20 cellular contexts compared by ENCODE assay signal in genomic region chr6:170058878-170059485, GRCh38.
DNase-seq lines count a peak whose midpoint lies in the region; ATAC-seq, FAIRE-seq and TF ChIP-seq lines count a peak whose summit lies in the region.
"Had no signal": no experiment of that assay in that cellular context is flagged by ENCODE, and none has a peak within 500 bp of the region (broad histone marks: within the 10 kb centered on the region; RNA-seq: fewer than 3 reads in every experiment).

No MANE protein-coding gene starts in this region.

- H3K4me1 ChIP-seq in HepG2 (ENCODE audit: insufficient read depth, low read length) (no peaks in the 10 kb centered on the region), upper lobe of left lung (peaks cover 0 to 6% (median 2%) of the 10 kb centered on the region in 4 donors)
- no peaks in the 10 kb centered on the region for H3K4me1 ChIP-seq in CD4-positive, alpha-beta memory T cell (ENCODE audit: insufficient read depth, low read length)
- H3K4me1 ChIP-seq: BE2C had no signal

- TF ChIP-seq POLR2A in HepG2 (IDR thresholded peaks at IDR 0.05; ENCODE audit: insufficient read depth in 1 of 2, low read depth in 2 of 2, low read length in 2 of 2) (no peak), upper lobe of left lung (IDR thresholded peaks at IDR 0.05) (no peak)

- H3K9me3 Mint-ChIP-seq in activated T-cell treated with anti-CD3 and anti-CD28 coated beads, Interleukin-2, amount 50 U/mL, for 24 hours = no peaks in the 10 kb centered on the region
- peaks cover 0 to 2% (median 0%) of the 10 kb centered on the region in 8 donors for H3K9me3 Mint-ChIP-seq in CD4-positive, alpha-beta memory T cell
- H3K9me3 Mint-ChIP-seq: CD4-positive, alpha-beta T cell had no signal

- in situ Hi-C loops in HepG2 (cut with HindIII; ENCODE audit: extremely low pct_ligation_motif_present, low pct_unique_long_range_greater_than_20kb) = no loop called here

- CTCF ChIA-PET in HepG2 (lab: Yijun Ruan, JAX; ENCODE audit: low intra/inter-chr PET ratio, low total read pairs) = no interaction called here
- CTCF ChIA-PET in CD4-positive, alpha-beta memory T cell (lab: Charles Lee; ENCODE audit: partially characterized antibody) = no interaction called here

- peak; percentile 16 for DNase-seq in activated T-cell treated with anti-CD3 and anti-CD28 coated beads, Interleukin-2, amount 50 U/mL, for 24 hours
- no peak for DNase-seq in activated T-cell treated with anti-CD3 and anti-CD28 coated beads, Interleukin-2, amount 50 U/mL, for 48 hours
- DNase-seq in HepG2 (ENCODE audit: low spot score) = no peak
- DNase-seq in posterior vena cava (ENCODE audit: low spot score) = peak; percentile 41
- peak; percentile 17 to 67 for DNase-seq in upper lobe of left lung
- DNase-seq in D721Med (ENCODE audit: insufficient read length, low spot score) = no peak
- no peak for DNase-seq in CD4-positive, alpha-beta memory T cell
- DNase-seq: 8988T, BE2C, Calu3, DMS79, IMR-90, Kasumi-1, MM.1S, NCI-H1105, NCI-H1694, NCI-H510A treated with DMSO at 0.1 percent for 48 hours had no signal

- H3K36me3 Mint-ChIP-seq in activated T-cell treated with anti-CD3 and anti-CD28 coated beads, Interleukin-2, amount 50 U/mL, for 24 hours (ENCODE audit: low read depth) = no peaks in the 10 kb centered on the region
- no peaks in the 10 kb centered on the region for H3K36me3 Mint-ChIP-seq in CD4-positive, alpha-beta memory T cell

- POLR2A ChIA-PET in HepG2 (lab: Yijun Ruan, JAX) = no interaction called here
- POLR2A ChIA-PET in CD4-positive, alpha-beta memory T cell (lab: Charles Lee; ENCODE audit: partially characterized antibody) = no interaction called here

- no peak overlapping the region for H3K27ac Mint-ChIP-seq in activated T-cell treated with anti-CD3 and anti-CD28 coated beads, Interleukin-2, amount 50 U/mL, for 24 hours
- no peak overlapping the region for H3K27ac Mint-ChIP-seq in CD4-positive, alpha-beta memory T cell
- H3K27ac Mint-ChIP-seq: CD4-positive, alpha-beta T cell had no signal

- H3K27me3 ChIP-seq in HepG2 (ENCODE audit: control insufficient read depth in 1 of 2, insufficient read depth in 2 of 2, low read length in 2 of 2) (peaks cover 18 to 75% of the 10 kb centered on the region in 2 experiments), upper lobe of left lung (no peaks in the 10 kb centered on the region)
- no peaks in the 10 kb centered on the region for H3K27me3 ChIP-seq in CD4-positive, alpha-beta memory T cell (ENCODE audit: insufficient read depth, low read length)
- H3K27me3 ChIP-seq: BE2C had no signal

- FAIRE-seq in HepG2 (lab: Jason Lieb, UNC) = no peak
- FAIRE-seq in D721Med (lab: Jason Lieb, UNC) = no peak

- no peaks in the 10 kb centered on the region for H3K79me2 ChIP-seq in HepG2 (ENCODE audit: insufficient read depth, low read length)

- WGBS in HepG2 (ENCODE audit: low lambda C conversion rate) = 25% methylated on average over 22 of the region's 22 CpGs
- 94 to 95% methylated on average over 20 to 22 of the region's 22 CpGs for WGBS in upper lobe of left lung, 2 donors

- no peak for TF ChIP-seq RAD21 in HepG2 (CRISPR knock-in tag; IDR thresholded peaks at IDR 0.05)

- no peaks in the 10 kb centered on the region for H4K20me1 ChIP-seq in HepG2 (ENCODE audit: insufficient read depth, low read length)

- TF ChIP-seq CTCF in HepG2 (CRISPR knock-in tag; IDR thresholded peaks at IDR 0.05) (peak; percentile 27; the same call in 1 of the 2 replicates), upper lobe of left lung (IDR thresholded peaks at IDR 0.05) (no peak), D721Med (IDR thresholded peaks at IDR 0.05; ENCODE audit: insufficient read depth, missing control alignments) (no peak)

- no peaks in the 10 kb centered on the region for H3K9me3 ChIP-seq in HepG2 (ENCODE audit: low read length)
- no peaks in the 10 kb centered on the region for H3K9me3 ChIP-seq in upper lobe of left lung
- no peaks in the 10 kb centered on the region for H3K9me3 ChIP-seq in CD4-positive, alpha-beta memory T cell (ENCODE audit: control insufficient read depth in 1 of 2, low read length in 2 of 2)
- H3K9me3 ChIP-seq: BE2C had no signal

- H3K4me3 ChIP-seq in HepG2 (replicated peaks in 1 of 3; ENCODE audit: insufficient read depth in 1 of 3, low read depth in 2 of 3, low read length in 3 of 3) (no peak overlapping the region), upper lobe of left lung (no peak overlapping the region)
- no peak overlapping the region for H3K4me3 ChIP-seq in CD4-positive, alpha-beta memory T cell (ENCODE audit: low read length in 2 of 2)

- H3K36me3 ChIP-seq in HepG2 (replicated peaks in 1 of 2; ENCODE audit: control insufficient read depth in 1 of 2, insufficient read depth in 2 of 2, low read length in 2 of 2) (no peaks in the 10 kb centered on the region), upper lobe of left lung (no peaks in the 10 kb centered on the region)
- no peaks in the 10 kb centered on the region for H3K36me3 ChIP-seq in CD4-positive, alpha-beta memory T cell (ENCODE audit: insufficient read depth, low read length)
- H3K36me3 ChIP-seq: BE2C had no signal

- no peak overlapping the region for H3K4me3 Mint-ChIP-seq in activated T-cell treated with anti-CD3 and anti-CD28 coated beads, Interleukin-2, amount 50 U/mL, for 24 hours
- H3K4me3 Mint-ChIP-seq in CD4-positive, alpha-beta memory T cell = no peak overlapping the region
- H3K4me3 Mint-ChIP-seq: CD4-positive, alpha-beta T cell had no signal

- TF ChIP-seq EP300 in HepG2 (IDR thresholded peaks at IDR 0.05; ENCODE audit: low read depth in 2 of 2, low read length in 2 of 2) = no peak
- TF ChIP-seq EP300 in HepG2 (CRISPR knock-in tag; IDR thresholded peaks at IDR 0.05; ENCODE audit: borderline replicate concordance) = no peak
- TF ChIP-seq EP300 in upper lobe of left lung (IDR thresholded peaks at IDR 0.05) = no peak

- H3K4me1 Mint-ChIP-seq in activated T-cell treated with anti-CD3 and anti-CD28 coated beads, Interleukin-2, amount 50 U/mL, for 24 hours (ENCODE audit: low read depth) = no peaks in the 10 kb centered on the region
- no peaks in the 10 kb centered on the region for H3K4me1 Mint-ChIP-seq in CD4-positive, alpha-beta memory T cell

- peak; percentile 36; the same call in 2 of the 3 replicates for ATAC-seq in HepG2
- ATAC-seq in upper lobe of left lung (ENCODE audit: low FRiP score in 2 of 2) = peak in 1 of 2 donors; percentile 7
- ATAC-seq in HG03135 (IDR thresholded peaks at IDR 0.05; ENCODE audit: unreplicated experiment) = no peak
- ATAC-seq: Right ventricle myocardium inferior had no signal

- H2AFZ ChIP-seq in HepG2 (ENCODE audit: low read length) = no peak overlapping the region

- no peaks in the 10 kb centered on the region for H3K27me3 Mint-ChIP-seq in activated T-cell treated with anti-CD3 and anti-CD28 coated beads, Interleukin-2, amount 50 U/mL, for 24 hours
- H3K27me3 Mint-ChIP-seq in CD4-positive, alpha-beta memory T cell = no peaks in the 10 kb centered on the region
- H3K27me3 Mint-ChIP-seq: CD4-positive, alpha-beta T cell had no signal

- intact Hi-C loops in HepG2 (cut with micrococcal nuclease; ENCODE audit: unreplicated experiment) = no loop called here
- intact Hi-C loops in posterior vena cava (cut with DNase I) = loop anchor here in 1 of 2 donors (5.0 kb wide), 1 partner anchor 262 kb away; no protein-coding TSS in a partner anchor
- intact Hi-C loops in CD4-positive, alpha-beta memory T cell (cut with micrococcal nuclease) = no loop called here

- BruUV-seq in HepG2 (replicated peaks; lab: Mats Ljungman, UMichigan) = no TSS peak

- no peak overlapping the region for H3K4me2 ChIP-seq in HepG2 (ENCODE audit: low read depth, low read length)

- H3K27ac ChIP-seq in HepG2 (ENCODE audit: extremely low read length, insufficient read depth, low read length) = no peak overlapping the region
- H3K27ac ChIP-seq in upper lobe of left lung = no peak overlapping the region
- no peak overlapping the region for H3K27ac ChIP-seq in CD4-positive, alpha-beta memory T cell (ENCODE audit: low read depth, low read length)

- no peak overlapping the region for H3K9ac ChIP-seq in HepG2 (ENCODE audit: insufficient read depth, low read depth, low read length)

TF ChIP-seq in HepG2, 621 proteins besides CTCF, POLR2A, EP300 and RAD21:
- TF ChIP-seq DDIT3 (CRISPR knock-in tag; IDR thresholded peaks at IDR 0.05) = no peak
- TF ChIP-seq STAG1 (CRISPR knock-in tag; IDR thresholded peaks at IDR 0.05) = peak; percentile 29; the same call in 1 of the 2 replicates
- TF ChIP-seq SP4 (CRISPR knock-in tag; IDR thresholded peaks at IDR 0.05) = no peak

Comparison
In these comparisons a context has a peak if more than half of its experiments do, and no peak if none do; other contexts are left out.
1. DNase-seq: peak in activated T-cell treated with anti-CD3 and anti-CD28 coated beads, Interleukin-2, amount 50 U/mL, for 24 hours (single experiment), posterior vena cava (single experiment) and upper lobe of left lung (2 of 2); none in activated T-cell treated with anti-CD3 and anti-CD28 coated beads, Interleukin-2, amount 50 U/mL, for 48 hours (0 of 2), HepG2 (single experiment), D721Med (single experiment) and CD4-positive, alpha-beta memory T cell (0 of 5).